Comparison of ENCODE assay signal across 26 cellular contexts in the genomic region with DNA sequence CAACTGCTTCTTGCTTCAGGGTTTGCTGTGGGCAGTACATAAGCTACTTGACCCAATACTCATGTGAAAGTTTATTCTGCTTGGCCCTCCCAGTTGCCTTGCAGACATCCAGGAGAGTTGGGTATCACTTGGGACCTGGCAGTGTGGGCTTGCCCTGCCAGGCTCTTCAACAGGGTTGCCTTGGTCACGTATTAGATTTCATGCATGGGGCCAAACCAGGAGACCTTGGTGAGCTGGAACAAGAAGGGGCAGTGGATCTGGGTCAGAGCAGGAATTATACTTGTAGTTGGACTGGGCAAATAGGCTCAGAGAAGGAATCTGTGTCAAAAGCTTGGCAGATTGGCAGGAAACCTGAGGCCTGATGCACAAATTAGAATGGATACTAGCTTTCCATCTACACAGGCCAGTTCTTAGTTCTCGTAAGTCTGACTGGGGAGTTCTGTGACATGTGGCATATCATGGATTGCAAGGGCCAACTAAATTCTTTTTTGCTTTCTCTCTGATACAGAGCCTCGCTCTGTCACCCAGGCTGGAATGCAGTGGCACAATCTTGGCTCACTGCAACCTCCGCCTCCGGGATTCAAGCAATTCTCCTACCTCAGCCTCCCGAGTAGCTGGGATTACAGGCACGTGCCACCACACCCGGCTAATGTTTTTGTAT.
"Had no signal": no experiment of that assay in that cellular context is flagged by ENCODE, and none has a peak within 500 bp of the region (broad histone marks: within the 10 kb centered on the region; RNA-seq: fewer than 3 reads in every experiment).

No MANE protein-coding gene starts in this region.

- H3K36me3 ChIP-seq: colonic mucosa, esophagus squamous epithelium, heart right ventricle, left lung, lower lobe of right lung had no signal

- H3K4me3 ChIP-seq: colonic mucosa, esophagus squamous epithelium, heart right ventricle, left lung, lower lobe of right lung, mucosa of descending colon had no signal

- H3K4me1 Mint-ChIP-seq: mesothelial cell of epicardium, naive B cell had no signal

- H3K4me1 ChIP-seq: colonic mucosa, esophagus squamous epithelium, left lung, lower lobe of right lung had no signal

- H3K9me3 Mint-ChIP-seq: dendritic cell treated with granulocyte-macrophage colony-stimulating factor and Interleukin-4, amounts not matched to agents 40 ng/mL and 50 ng/mL, for 4 days; effector memory CD8-positive, alpha-beta T cell had no signal

- H3K4me3 Mint-ChIP-seq: dendritic cell treated with granulocyte-macrophage colony-stimulating factor and Interleukin-4, amounts not matched to agents 40 ng/mL and 50 ng/mL, for 4 days; effector memory CD8-positive, alpha-beta T cell; endodermal cell; mesothelial cell of epicardium; naive B cell had no signal

- H3K27ac ChIP-seq: colonic mucosa, epithelial cell of prostate, esophagus squamous epithelium, heart right ventricle, left lung, lower lobe of right lung had no signal

- H3K36me3 Mint-ChIP-seq: naive B cell had no signal

- FAIRE-seq: endometrium, frontal cortex, islet of Langerhans had no signal

- DNase-seq: colonic mucosa; cortex of kidney; effector CD8-positive, alpha-beta T cell; effector memory CD8-positive, alpha-beta T cell; endodermal cell; erythroblast; esophagus squamous epithelium; foreskin fibroblast; glutamatergic neuron; head of caudate nucleus; heart right ventricle; hippocampal formation; left cardiac atrium; left lung; left ventricle myocardium superior; lower lobe of right lung; mesenchymal stem cell; mucosa of descending colon; naive B cell had no signal

- H3K27me3 ChIP-seq: colonic mucosa, esophagus squamous epithelium, heart right ventricle, left lung had no signal

- H3K27ac Mint-ChIP-seq: dendritic cell treated with granulocyte-macrophage colony-stimulating factor and Interleukin-4, amounts not matched to agents 40 ng/mL and 50 ng/mL, for 4 days; effector memory CD8-positive, alpha-beta T cell; endodermal cell; mesothelial cell of epicardium had no signal

- H3K9me3 ChIP-seq: colonic mucosa, esophagus squamous epithelium, left lung, lower lobe of right lung, mucosa of descending colon had no signal

- ATAC-seq: effector memory CD8-positive, alpha-beta T cell; esophagus mucosa; heart right ventricle; left cardiac atrium; left lung; left ventricle myocardium superior; lower lobe of right lung; mucosa of descending colon had no signal
